In the genomic region with DNA sequence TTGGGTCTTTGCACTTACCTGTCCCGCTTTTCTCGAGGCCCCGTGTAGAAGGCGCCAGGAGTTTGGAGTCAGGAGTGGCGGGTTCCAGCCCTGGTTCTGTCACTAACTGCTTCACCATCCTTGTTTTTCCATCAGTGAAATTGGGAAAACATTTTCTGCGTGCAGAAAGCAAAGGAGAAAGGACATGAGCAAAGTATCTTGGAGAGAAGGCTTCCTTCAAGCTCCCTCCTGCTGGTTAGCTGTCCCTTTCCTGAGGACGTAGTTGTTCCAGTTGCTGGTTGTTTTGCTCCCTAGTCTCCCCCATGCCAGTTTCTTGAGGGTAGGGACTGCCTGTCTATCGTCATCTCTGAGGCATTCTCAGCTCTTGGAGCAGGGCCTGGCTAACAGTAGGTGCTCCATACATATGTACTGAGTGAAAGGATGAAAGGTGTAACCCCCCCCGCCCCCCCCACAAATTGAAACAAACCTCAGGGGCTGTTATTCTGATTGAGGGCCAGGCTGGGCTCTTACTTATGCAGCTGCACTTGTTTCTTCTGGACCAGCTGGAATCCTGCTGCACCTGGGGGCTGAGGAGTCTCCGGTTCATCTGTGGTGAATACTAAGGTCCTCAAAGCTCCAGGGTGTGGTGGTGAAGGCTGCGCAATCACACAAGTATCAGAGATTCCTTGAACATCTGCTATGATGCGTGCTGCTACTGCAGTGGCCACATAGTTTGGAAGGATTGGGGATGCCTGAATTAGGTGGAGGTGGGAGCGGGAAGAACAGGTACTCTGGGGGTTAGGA, we compare ENCODE assay signal across 8 cellular contexts. TPM values are rescaled to one million over a fixed set of nuclear protein-coding genes. Genes with fewer than 3 reads are reported as not detected.
DNase-seq lines count a peak whose midpoint lies in the region; ATAC-seq and TF ChIP-seq lines count a peak whose summit lies in the region.

No MANE protein-coding gene starts in this region.

- H3K4me3 ChIP-seq in GM12865 (ENCODE audit: low read depth, low read length), result peak overlapping the region; percentile 58
- peak overlapping the region; percentile 69 for H3K4me3 ChIP-seq in Jurkat, Clone E6-1 (ENCODE audit: low read length)

- DNase-seq in GM12865 (ENCODE audit: low read depth), result no peak
- peak; percentile 90 for DNase-seq in Jurkat, Clone E6-1 (ENCODE audit: low read depth, low spot score)
- no peak for DNase-seq in chondrocyte (ENCODE audit: low spot score)
- DNase-seq in natural killer cell, result no peak
- DNase-seq in NCI-H146 (lab: John Stamatoyannopoulos, UW), result no peak

- H3K4me3 Mint-ChIP-seq in chondrocyte (ENCODE audit: unreplicated experiment), result peak overlapping the region; percentile 91
- H3K4me3 Mint-ChIP-seq in natural killer cell, result peak overlapping the region; percentile 91

- no peak for TF ChIP-seq POLR2A in GM18505 (IDR thresholded peaks at IDR 0.05; ENCODE audit: borderline replicate concordance, extremely low read depth, insufficient read depth, insufficient read length)

- H3K9me3 Mint-ChIP-seq in chondrocyte (ENCODE audit: low read depth) (no peaks in the 10 kb centered on the region), natural killer cell (no peaks in the 10 kb centered on the region)

- H3K27me3 Mint-ChIP-seq in chondrocyte (ENCODE audit: low read depth) (no peaks in the 10 kb centered on the region), natural killer cell (ENCODE audit: low read depth in 2 of 2) (peaks cover 0 to 8% of the 10 kb centered on the region in 2 donors)

- TF ChIP-seq CTCF in GM12865 (IDR thresholded peaks at IDR 0.05; ENCODE audit: insufficient read depth, low read depth, low read length, missing control alignments), result no peak
- TF ChIP-seq CTCF in chondrocyte (IDR thresholded peaks at IDR 0.05), result peak; percentile 30
- TF ChIP-seq CTCF in natural killer cell (IDR thresholded peaks at IDR 0.05), result no peak

- H3K4me1 Mint-ChIP-seq in chondrocyte (ENCODE audit: low read depth) (peaks cover 61% of the 10 kb centered on the region), natural killer cell (peaks cover 58 to 64% of the 10 kb centered on the region in 2 donors)

- peak overlapping the region; percentile 82 for H3K27ac Mint-ChIP-seq in chondrocyte (ENCODE audit: unreplicated experiment)
- H3K27ac Mint-ChIP-seq in natural killer cell, result peak overlapping the region; percentile 47 to 93

- intact Hi-C loops in natural killer cell (cut with micrococcal nuclease), result loop anchor here (2.0 to 10.0 kb wide), 3 partner anchors 68 to 315 kb away; a partner anchor contains a TSS

- ATAC-seq in natural killer cell, result no peak
- no peak for ATAC-seq in HG02623 (IDR thresholded peaks at IDR 0.05; ENCODE audit: unreplicated experiment)
- no peak for ATAC-seq in GM18858 (IDR thresholded peaks at IDR 0.05; ENCODE audit: unreplicated experiment)
- no peak for ATAC-seq in GM18505 (IDR thresholded peaks at IDR 0.05; ENCODE audit: unreplicated experiment)

- no peaks in the 10 kb centered on the region for H3K36me3 Mint-ChIP-seq in chondrocyte (ENCODE audit: low read depth)
- H3K36me3 Mint-ChIP-seq in natural killer cell, result no peaks in the 10 kb centered on the region

RNA-seq across cellular contexts. Expression of a gene that starts 1.0 kb away (rescaled TPM):
- polyA plus RNA-seq in Jurkat, Clone E6-1 (2012; ENCODE audit: insufficient read depth, insufficient read length), result 14.1 TPM
- total RNA-seq in chondrocyte (9.0 to 13.0 TPM (median 12.5 TPM) in 3 replicates), natural killer cell (1 to 10 TPM; 7.0 to 9.4 (median 8.9) TPM)

RNA-seq across cellular contexts. Expression of a gene that starts 20.8 kb away (rescaled TPM):
- polyA plus RNA-seq in Jurkat, Clone E6-1 (2012; ENCODE audit: insufficient read depth, insufficient read length), result 25.7 TPM
- total RNA-seq in chondrocyte, result 50.5 to 54.8 TPM (median 50.8 TPM) in 3 replicates
- 100 to 1,000 TPM in 1 of 3 donors, 10 to 100 TPM in 2; 90.0 to 108 (median 92.0) TPM for total RNA-seq in natural killer cell
